1 cellular context compared by ENCODE assay signal in genomic region chr2:150618215-150618905, GRCh38.
TF ChIP-seq lines count a peak whose summit lies in the region.

No MANE protein-coding gene starts in this region.

TF ChIP-seq in WTC11, 78 proteins besides CTCF, POLR2A, EP300 and RAD21 (continued from another document):
- TF ChIP-seq, protein P1, sequence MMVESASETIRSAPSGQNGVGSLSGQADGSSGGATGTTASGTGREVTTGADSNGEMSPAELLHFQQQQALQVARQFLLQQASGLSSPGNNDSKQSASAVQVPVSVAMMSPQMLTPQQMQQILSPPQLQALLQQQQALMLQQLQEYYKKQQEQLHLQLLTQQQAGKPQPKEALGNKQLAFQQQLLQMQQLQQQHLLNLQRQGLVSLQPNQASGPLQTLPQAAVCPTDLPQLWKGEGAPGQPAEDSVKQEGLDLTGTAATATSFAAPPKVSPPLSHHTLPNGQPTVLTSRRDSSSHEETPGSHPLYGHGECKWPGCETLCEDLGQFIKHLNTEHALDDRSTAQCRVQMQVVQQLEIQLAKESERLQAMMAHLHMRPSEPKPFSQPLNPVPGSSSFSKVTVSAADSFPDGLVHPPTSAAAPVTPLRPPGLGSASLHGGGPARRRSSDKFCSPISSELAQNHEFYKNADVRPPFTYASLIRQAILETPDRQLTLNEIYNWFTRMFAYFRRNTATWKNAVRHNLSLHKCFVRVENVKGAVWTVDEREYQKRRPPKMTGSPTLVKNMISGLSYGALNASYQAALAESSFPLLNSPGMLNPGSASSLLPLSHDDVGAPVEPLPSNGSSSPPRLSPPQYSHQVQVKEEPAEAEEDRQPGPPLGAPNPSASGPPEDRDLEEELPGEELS (CRISPR knock-in tag; IDR thresholded peaks at IDR 0.05) = no peak
- TF ChIP-seq ZNF317 (CRISPR knock-in tag; IDR thresholded peaks at IDR 0.05; ENCODE audit: borderline replicate concordance, low read depth) (no peak), NR2C2 (CRISPR knock-in tag; IDR thresholded peaks at IDR 0.05) (no peak), MXD4 (CRISPR knock-in tag; IDR thresholded peaks at IDR 0.05; ENCODE audit: borderline replicate concordance) (no peak), NFYB (CRISPR knock-in tag; conservative IDR thresholded peaks at IDR 0.05; ENCODE audit: low read depth) (no peak), GRHL2 (CRISPR knock-in tag; IDR thresholded peaks at IDR 0.05; ENCODE audit: insufficient replicate concordance, severe bottlenecking) (no peak), CBFB (CRISPR knock-in tag; IDR thresholded peaks at IDR 0.05; ENCODE audit: low read depth) (no peak), NR1H2 (CRISPR knock-in tag; IDR thresholded peaks at IDR 0.05) (no peak), CREM (CRISPR knock-in tag; IDR thresholded peaks at IDR 0.05) (no peak), ETV6 (CRISPR knock-in tag; IDR thresholded peaks at IDR 0.05) (no peak), RORB (CRISPR knock-in tag; IDR thresholded peaks at IDR 0.05) (no peak)
- TF ChIP-seq, protein P2, sequence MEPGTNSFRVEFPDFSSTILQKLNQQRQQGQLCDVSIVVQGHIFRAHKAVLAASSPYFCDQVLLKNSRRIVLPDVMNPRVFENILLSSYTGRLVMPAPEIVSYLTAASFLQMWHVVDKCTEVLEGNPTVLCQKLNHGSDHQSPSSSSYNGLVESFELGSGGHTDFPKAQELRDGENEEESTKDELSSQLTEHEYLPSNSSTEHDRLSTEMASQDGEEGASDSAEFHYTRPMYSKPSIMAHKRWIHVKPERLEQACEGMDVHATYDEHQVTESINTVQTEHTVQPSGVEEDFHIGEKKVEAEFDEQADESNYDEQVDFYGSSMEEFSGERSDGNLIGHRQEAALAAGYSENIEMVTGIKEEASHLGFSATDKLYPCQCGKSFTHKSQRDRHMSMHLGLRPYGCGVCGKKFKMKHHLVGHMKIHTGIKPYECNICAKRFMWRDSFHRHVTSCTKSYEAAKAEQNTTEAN (CRISPR knock-in tag; IDR thresholded peaks at IDR 0.05) = no peak
- TF ChIP-seq, protein P3, sequence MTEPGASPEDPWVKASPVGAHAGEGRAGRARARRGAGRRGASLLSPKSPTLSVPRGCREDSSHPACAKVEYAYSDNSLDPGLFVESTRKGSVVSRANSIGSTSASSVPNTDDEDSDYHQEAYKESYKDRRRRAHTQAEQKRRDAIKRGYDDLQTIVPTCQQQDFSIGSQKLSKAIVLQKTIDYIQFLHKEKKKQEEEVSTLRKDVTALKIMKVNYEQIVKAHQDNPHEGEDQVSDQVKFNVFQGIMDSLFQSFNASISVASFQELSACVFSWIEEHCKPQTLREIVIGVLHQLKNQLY (CRISPR knock-in tag; IDR thresholded peaks at IDR 0.05) = no peak
TF ChIP-seq in WTC11: peak in this region for 0.
